ENCODE assay signal across 13 cellular contexts in the genomic region with DNA sequence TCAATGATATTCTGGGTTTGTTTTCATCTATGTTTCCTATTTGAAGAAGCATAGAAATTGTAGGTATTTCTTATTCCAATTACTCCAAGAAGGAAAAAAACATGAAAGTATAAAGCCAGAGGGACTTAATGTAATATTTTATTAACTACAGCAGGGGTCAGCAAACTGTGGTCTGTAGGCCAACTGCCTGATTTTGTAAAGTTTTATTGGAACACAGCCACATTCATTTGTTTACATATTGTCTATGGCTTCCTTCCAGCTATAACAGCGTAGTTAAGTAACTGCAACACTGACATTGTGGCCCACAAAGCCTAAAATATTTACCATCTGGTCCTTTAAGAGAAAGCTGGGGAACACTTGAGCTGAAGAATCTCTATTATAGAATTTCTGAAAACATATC.
DNase-seq lines count a peak whose midpoint lies in the region; ATAC-seq and TF ChIP-seq lines count a peak whose summit lies in the region.
"Had no signal": no experiment of that assay in that cellular context is flagged by ENCODE, and none has a peak within 500 bp of the region (broad histone marks: within the 10 kb centered on the region; RNA-seq: fewer than 3 reads in every experiment).

No MANE protein-coding gene starts in this region.

- no peak for ATAC-seq in activated T-cell treated with anti-CD3 and anti-CD28 coated beads, Interleukin-2, amount 50 U/mL, for 4 hours
- ATAC-seq: T-helper 17 cell had no signal

- intact Hi-C loops in lower leg skin (cut with DNase I; ENCODE audit: low total_unique reads) = no loop called here

- peak; percentile 36 for DNase-seq in HS-27A (ENCODE audit: low read depth)
- DNase-seq in amniotic epithelial cell (ENCODE audit: low read depth) = peak; percentile 67
- DNase-seq in left kidney (ENCODE audit: low read depth, low spot score) = peak; percentile 61
- no peak for DNase-seq in stimulated activated CD4-positive, alpha-beta T cell treated with anti-CD3 and anti-CD28 coated beads, Interleukin-15, amount 100 ng/mL, for 24 hours
- no peak for DNase-seq in lower leg skin (ENCODE audit: low spot score in 2 of 2)
- DNase-seq in activated T-cell treated with anti-CD3 and anti-CD28 coated beads, Interleukin-2, amount 50 U/mL, for 4 hours = no peak
- no peak for DNase-seq in NOMO-1 treated with dmso at 0.1 percent for 144 hours (lab: John Stamatoyannopoulos, UW; ENCODE audit: unreplicated experiment)
- DNase-seq: activated naive CD8-positive, alpha-beta T cell treated with anti-CD3 and anti-CD28 coated beads, Interleukin-2, amount 10 ng/mL, durations not matched to agents 7 days and 5 days; CD8-positive, alpha-beta memory T cell; endodermal cell; substantia nigra; T-helper 17 cell had no signal

- WGBS in lower leg skin, 2 donors = 55 to 63% methylated on average over 1 of the region's 1 CpG

- no peak overlapping the region for H3K4me3 Mint-ChIP-seq in activated T-cell treated with anti-CD3 and anti-CD28 coated beads, Interleukin-2, amount 50 U/mL, for 4 hours
- H3K4me3 Mint-ChIP-seq: activated naive CD8-positive, alpha-beta T cell treated with anti-CD3 and anti-CD28 coated beads, Interleukin-2, amount 10 ng/mL, durations not matched to agents 7 days and 5 days; CD8-positive, alpha-beta memory T cell; endodermal cell; T-helper 17 cell had no signal

- H3K9me3 Mint-ChIP-seq in activated T-cell treated with anti-CD3 and anti-CD28 coated beads, Interleukin-2, amount 50 U/mL, for 4 hours = no peaks in the 10 kb centered on the region
- H3K9me3 Mint-ChIP-seq: activated naive CD8-positive, alpha-beta T cell treated with anti-CD3 and anti-CD28 coated beads, Interleukin-2, amount 10 ng/mL, durations not matched to agents 7 days and 5 days; CD8-positive, alpha-beta memory T cell; endodermal cell had no signal

- H3K36me3 Mint-ChIP-seq in activated T-cell treated with anti-CD3 and anti-CD28 coated beads, Interleukin-2, amount 50 U/mL, for 4 hours (ENCODE audit: insufficient read depth) = no peaks in the 10 kb centered on the region
- H3K36me3 Mint-ChIP-seq: activated naive CD8-positive, alpha-beta T cell treated with anti-CD3 and anti-CD28 coated beads, Interleukin-2, amount 10 ng/mL, durations not matched to agents 7 days and 5 days; CD8-positive, alpha-beta memory T cell had no signal

- no peaks in the 10 kb centered on the region for H3K27me3 Mint-ChIP-seq in activated T-cell treated with anti-CD3 and anti-CD28 coated beads, Interleukin-2, amount 50 U/mL, for 4 hours (ENCODE audit: low read depth)
- H3K27me3 Mint-ChIP-seq: activated naive CD8-positive, alpha-beta T cell treated with anti-CD3 and anti-CD28 coated beads, Interleukin-2, amount 10 ng/mL, durations not matched to agents 7 days and 5 days; CD8-positive, alpha-beta memory T cell had no signal

- no peak for TF ChIP-seq POLR2A in lower leg skin (IDR thresholded peaks at IDR 0.05)

- no peak overlapping the region for H3K4me3 ChIP-seq in lower leg skin (ENCODE audit: low read depth, poor library complexity, severe bottlenecking)

- H3K27ac ChIP-seq in C4-2B = no peak overlapping the region

- TF ChIP-seq CTCF in C4-2B (conservative IDR thresholded peaks at IDR 0.05) (peak; percentile 19), lower leg skin (IDR thresholded peaks at IDR 0.05) (no peak)

- no peaks in the 10 kb centered on the region for H3K4me1 Mint-ChIP-seq in activated T-cell treated with anti-CD3 and anti-CD28 coated beads, Interleukin-2, amount 50 U/mL, for 4 hours (ENCODE audit: low read depth)
- H3K4me1 Mint-ChIP-seq: endodermal cell had no signal

Comparison
In these comparisons a context has a peak if more than half of its experiments do, and no peak if none do; other contexts are left out.
1. DNase-seq: peak in HS-27A (single experiment), amniotic epithelial cell (single experiment) and left kidney (single experiment); none in stimulated activated CD4-positive, alpha-beta T cell treated with anti-CD3 and anti-CD28 coated beads, Interleukin-15, amount 100 ng/mL, for 24 hours (single experiment), lower leg skin (0 of 2), activated T-cell treated with anti-CD3 and anti-CD28 coated beads, Interleukin-2, amount 50 U/mL, for 4 hours (single experiment) and NOMO-1 treated with dmso at 0.1 percent for 144 hours (single experiment).